In the genomic region with DNA sequence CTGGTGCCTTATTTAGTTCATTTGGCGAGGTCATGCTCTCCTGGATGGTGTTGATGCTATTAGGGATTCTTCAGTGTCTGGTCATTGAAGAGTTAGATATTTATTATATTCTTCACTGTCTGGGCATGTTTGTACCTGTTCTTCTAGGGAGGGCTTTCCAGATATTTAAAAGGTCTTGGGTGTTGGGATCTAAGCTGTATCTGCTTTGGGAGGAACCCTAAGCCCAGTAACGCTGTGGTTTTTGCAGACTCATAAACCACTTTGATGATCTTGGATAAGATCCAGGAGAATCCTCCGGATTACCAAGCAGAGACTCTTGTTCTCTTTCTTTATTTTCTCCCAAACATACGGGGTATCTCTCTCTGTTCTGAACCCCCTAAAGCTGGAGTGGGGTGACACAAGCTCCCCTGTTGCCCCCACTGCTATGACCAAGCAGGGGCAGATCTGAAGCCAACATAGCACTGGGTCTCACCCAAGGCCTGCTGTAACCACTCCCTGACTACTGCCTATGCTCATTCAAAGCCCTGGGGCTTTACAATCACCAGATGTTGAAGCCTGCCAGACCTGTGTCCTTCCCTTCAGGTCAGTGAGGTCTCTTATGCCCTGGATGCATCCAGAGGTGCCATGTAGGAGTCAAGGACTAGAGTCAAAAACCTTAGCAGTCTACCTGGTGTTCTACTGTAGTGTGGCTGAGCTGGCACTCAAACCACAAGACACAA, we compare ENCODE assay signal across 16 cellular contexts.
"Had no signal": no experiment of that assay in that cellular context is flagged by ENCODE, and none has a peak within 500 bp of the region (broad histone marks: within the 10 kb centered on the region; RNA-seq: fewer than 3 reads in every experiment).

No MANE protein-coding gene starts in this region.

- H3K27me3 Mint-ChIP-seq: activated naive CD8-positive, alpha-beta T cell treated with anti-CD3 and anti-CD28 coated beads, Interleukin-2, amount 50 U/mL, for 24 hours; activated T-helper 17 cell treated with anti-CD3 and anti-CD28 coated beads, Interleukin-2, amount 50 U/mL, for 72 hours; central memory CD8-positive, alpha-beta T cell had no signal

- H3K4me1 Mint-ChIP-seq: activated naive CD8-positive, alpha-beta T cell treated with anti-CD3 and anti-CD28 coated beads, Interleukin-2, amount 50 U/mL, for 24 hours; activated T-helper 17 cell treated with anti-CD3 and anti-CD28 coated beads, Interleukin-2, amount 50 U/mL, for 72 hours; central memory CD8-positive, alpha-beta T cell had no signal

- H3K4me3 Mint-ChIP-seq: activated naive CD8-positive, alpha-beta T cell treated with anti-CD3 and anti-CD28 coated beads, Interleukin-2, amount 50 U/mL, for 24 hours; activated T-helper 17 cell treated with anti-CD3 and anti-CD28 coated beads, Interleukin-2, amount 50 U/mL, for 72 hours; central memory CD8-positive, alpha-beta T cell; neural crest cell had no signal

- H3K4me1 ChIP-seq: ascending aorta had no signal

- H3K27me3 ChIP-seq: ascending aorta had no signal

- H3K36me3 ChIP-seq: ascending aorta had no signal

- H3K9me3 Mint-ChIP-seq: activated naive CD8-positive, alpha-beta T cell treated with anti-CD3 and anti-CD28 coated beads, Interleukin-2, amount 50 U/mL, for 24 hours; activated T-helper 17 cell treated with anti-CD3 and anti-CD28 coated beads, Interleukin-2, amount 50 U/mL, for 72 hours; central memory CD8-positive, alpha-beta T cell had no signal

- FAIRE-seq: endothelial cell of umbilical vein had no signal

- H3K27ac Mint-ChIP-seq: activated naive CD8-positive, alpha-beta T cell treated with anti-CD3 and anti-CD28 coated beads, Interleukin-2, amount 50 U/mL, for 24 hours; activated T-helper 17 cell treated with anti-CD3 and anti-CD28 coated beads, Interleukin-2, amount 50 U/mL, for 72 hours had no signal

- H3K27ac ChIP-seq: ascending aorta, VCaP had no signal

- H3K4me3 ChIP-seq: ascending aorta had no signal

- H3K9me3 ChIP-seq: ascending aorta had no signal

- DNase-seq: activated CD4-positive, alpha-beta T cell treated with anti-CD3 and anti-CD28 coated beads for 1 hour; activated CD4-positive, alpha-beta T cell treated with anti-CD3 and anti-CD28 coated beads, Interleukin-2, amount 50 U/mL, for 48 hours; activated naive CD4-positive, alpha-beta T cell treated with Interleukin-2 at 50 U/mL for 16 hours; activated naive CD8-positive, alpha-beta T cell treated with anti-CD3 and anti-CD28 coated beads, Interleukin-2, amount 50 U/mL, for 24 hours; effector CD8-positive, alpha-beta T cell; hippocampal formation; kidney glomerular epithelial cell; stimulated activated CD4-positive, alpha-beta T cell treated with anti-CD3 and anti-CD28 coated beads, Interleukin-1b, Interleukin-23, amount 100 ng/mL, for 48 hours; T-helper 1 cell; T1000 had no signal
